10 cellular contexts compared by ENCODE assay signal in the genomic region with DNA sequence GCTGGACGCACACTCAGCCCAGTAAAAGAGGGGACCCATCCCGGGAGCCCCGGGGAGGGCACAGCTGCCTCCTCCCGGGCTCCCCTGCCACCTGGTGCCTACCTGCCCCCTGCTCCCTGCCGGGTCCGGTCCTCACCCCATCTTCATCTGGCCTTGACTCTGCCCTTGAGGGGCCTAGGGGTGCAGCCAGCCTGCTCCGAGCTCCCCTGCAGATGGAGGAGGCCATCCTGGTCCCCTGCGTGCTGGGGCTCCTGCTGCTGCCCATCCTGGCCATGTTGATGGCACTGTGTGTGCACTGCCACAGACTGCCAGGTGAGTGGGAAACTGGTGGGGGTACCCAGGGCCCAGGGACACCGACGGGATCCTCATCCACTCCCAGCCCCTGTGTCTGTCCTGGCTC.
DNase-seq lines count a peak whose midpoint lies in the region; ATAC-seq and TF ChIP-seq lines count a peak whose summit lies in the region.
"Had no signal": no experiment of that assay in that cellular context is flagged by ENCODE, and none has a peak within 500 bp of the region (broad histone marks: within the 10 kb centered on the region; RNA-seq: fewer than 3 reads in every experiment).

No MANE protein-coding gene starts in this region.

- H3F3A ChIP-seq in OCI-LY1 (ENCODE audit: insufficient read depth, low read length) = no peaks in the 10 kb centered on the region

- H3K27ac Mint-ChIP-seq in stimulated activated memory B cell treated with anti-CD40 and anti-IgM and Interleukin-4, amounts not matched to agents 10 μg/mL and 1 μg/mL and 100 μg/mL, for 72 hours = no peak overlapping the region

- peaks cover 12% of the 10 kb centered on the region for H3K4me1 ChIP-seq in OCI-LY1 (ENCODE audit: insufficient read depth, low read length, severe bottlenecking)
- H3K4me1 ChIP-seq in duodenal mucosa (ENCODE audit: control insufficient read depth in 1 of 2, insufficient read depth in 2 of 2, low read length in 2 of 2) = peaks cover 0 to 9% of the 10 kb centered on the region in 2 donors
- H3K4me1 ChIP-seq: parathyroid adenoma had no signal

- ATAC-seq in stimulated activated memory B cell treated with anti-CD40 and anti-IgM and Interleukin-4, amounts not matched to agents 10 μg/mL and 1 μg/mL and 100 μg/mL, for 72 hours = no peak
- ATAC-seq in GM21360 (IDR thresholded peaks at IDR 0.05; ENCODE audit: unreplicated experiment) (no peak), GM18519 (IDR thresholded peaks at IDR 0.05; ENCODE audit: low FRiP score, unreplicated experiment) (no peak)

- peak overlapping the region; percentile 22 for H3K4me3 Mint-ChIP-seq in stimulated activated memory B cell treated with anti-CD40 and anti-IgM and Interleukin-4, amounts not matched to agents 10 μg/mL and 1 μg/mL and 100 μg/mL, for 72 hours

- H3K79me2 ChIP-seq in OCI-LY1 (ENCODE audit: insufficient read depth, low read length) = no peaks in the 10 kb centered on the region

- H3K9me3 ChIP-seq in OCI-LY1 (ENCODE audit: low read length) (0 out of 2 replicates have a peak, but pooled peaks cover 3% of the 10 kb centered on the region), duodenal mucosa (ENCODE audit: control insufficient read depth in 1 of 2, low read length in 2 of 2) (no peaks in the 10 kb centered on the region)

- H3K36me3 ChIP-seq in GM06990 (ENCODE audit: control insufficient read depth, insufficient read depth, low read length) (peaks cover 18% of the 10 kb centered on the region), OCI-LY1 (ENCODE audit: insufficient read depth, low read length) (peaks cover 7% of the 10 kb centered on the region), duodenal mucosa (ENCODE audit: control insufficient read depth in 1 of 2, insufficient read depth in 2 of 2, low read length in 2 of 2) (peaks cover 29 to 47% of the 10 kb centered on the region in 2 donors)

- no peak for TF ChIP-seq CTCF in GM06990 (IDR thresholded peaks at IDR 0.05; ENCODE audit: insufficient read depth, low read length, poor library complexity, severe bottlenecking)
- no peak for TF ChIP-seq CTCF in OCI-LY1 (IDR thresholded peaks at IDR 0.05; ENCODE audit: low read length)

- H3K9me2 ChIP-seq in OCI-LY1 (ENCODE audit: low read depth, low read length) = no peaks in the 10 kb centered on the region

- peaks cover 87% of the 10 kb centered on the region for H3K36me3 Mint-ChIP-seq in stimulated activated memory B cell treated with anti-CD40 and anti-IgM and Interleukin-4, amounts not matched to agents 10 μg/mL and 1 μg/mL and 100 μg/mL, for 72 hours

- peaks cover 21% of the 10 kb centered on the region for H3K4me1 Mint-ChIP-seq in stimulated activated memory B cell treated with anti-CD40 and anti-IgM and Interleukin-4, amounts not matched to agents 10 μg/mL and 1 μg/mL and 100 μg/mL, for 72 hours

- H3K4me3 ChIP-seq in GM06990 (replicated peaks; ENCODE audit: low read depth, low read length) (peak overlapping the region; percentile 49), OCI-LY1 (ENCODE audit: low read depth, low read length, poor library complexity, severe bottlenecking) (peak overlapping the region; percentile 49), duodenal mucosa (ENCODE audit: low read depth in 1 of 2, low read length in 2 of 2) (peak overlapping the region; percentile 40 to 58)

- no peaks in the 10 kb centered on the region for H3K27me3 ChIP-seq in GM06990 (replicated peaks; ENCODE audit: control insufficient read depth, insufficient read depth, low read length)
- no peaks in the 10 kb centered on the region for H3K27me3 ChIP-seq in OCI-LY1 (ENCODE audit: insufficient read depth, low read length)
- no peaks in the 10 kb centered on the region for H3K27me3 ChIP-seq in duodenal mucosa (ENCODE audit: control insufficient read depth in 1 of 2, insufficient read depth in 2 of 2, low read length in 2 of 2)

- no peak overlapping the region for H3K27ac ChIP-seq in OCI-LY1 (ENCODE audit: low read depth, low read length, poor library complexity, severe bottlenecking)
- no peak overlapping the region for H3K27ac ChIP-seq in duodenal mucosa (ENCODE audit: low read depth, low read length)
- H3K27ac ChIP-seq: parathyroid adenoma had no signal

- in situ Hi-C loops in KBM-7 (cut with MboI; ENCODE audit: low pct_unique_long_range_greater_than_20kb, low sequenced_read_pairs) = no loop called here

- no peaks in the 10 kb centered on the region for H4K20me1 ChIP-seq in OCI-LY1 (ENCODE audit: insufficient read depth, low read length)

- peak overlapping the region; percentile 63 for H3K4me2 ChIP-seq in OCI-LY1 (ENCODE audit: low read length)

- H3K27me3 Mint-ChIP-seq in stimulated activated memory B cell treated with anti-CD40 and anti-IgM and Interleukin-4, amounts not matched to agents 10 μg/mL and 1 μg/mL and 100 μg/mL, for 72 hours = no peaks in the 10 kb centered on the region

- no peak overlapping the region for H2AFZ ChIP-seq in OCI-LY1 (ENCODE audit: low read length)
- H2AFZ ChIP-seq: parathyroid adenoma had no signal

- no peak for DNase-seq in GM06990 (ENCODE audit: extremely low read depth, insufficient read length)
- DNase-seq in KBM-7 = no peak
- DNase-seq: NCI-H1694, trophoblast cell had no signal

- H3K9ac ChIP-seq in OCI-LY1 (ENCODE audit: low read length) (peak overlapping the region; percentile 42; the same call in 1 of the 2 replicates), duodenal mucosa (ENCODE audit: low read depth in 1 of 2, low read length in 2 of 2) (peak overlapping the region; percentile 10 to 35)
- H3K9ac ChIP-seq: parathyroid adenoma had no signal

- H3K9me3 Mint-ChIP-seq in stimulated activated memory B cell treated with anti-CD40 and anti-IgM and Interleukin-4, amounts not matched to agents 10 μg/mL and 1 μg/mL and 100 μg/mL, for 72 hours = peaks cover 9% of the 10 kb centered on the region
